ENCODE assay signal across 1 cellular context in genomic region chr12:67519824-67520433, GRCh38.
TF ChIP-seq lines count a peak whose summit lies in the region.

No MANE protein-coding gene starts in this region.

TF ChIP-seq in H1, 55 proteins besides CTCF, POLR2A, EP300 and RAD21 (continued from another document):
- TF ChIP-seq CHD7 (IDR thresholded peaks at IDR 0.05; ENCODE audit: insufficient replicate concordance, low read length) (no peak), ATF3 (IDR thresholded peaks at IDR 0.05; ENCODE audit: insufficient read depth, low read depth, low read length) (no peak), SAP30 (IDR thresholded peaks at IDR 0.05; ENCODE audit: insufficient read depth, insufficient replicate concordance, low read length) (peak; percentile 63), SP4 (IDR thresholded peaks at IDR 0.05; ENCODE audit: low read length) (no peak), SIRT6 (IDR thresholded peaks at IDR 0.05; ENCODE audit: low read length) (no peak), MAX (IDR thresholded peaks at IDR 0.05) (peak; percentile 57), POU5F1 (IDR thresholded peaks at IDR 0.05; ENCODE audit: low read depth, low read length) (no peak), NANOG (IDR thresholded peaks at IDR 0.05; ENCODE audit: insufficient read depth, low read depth, low read length, poor library complexity, severe bottlenecking) (peak; percentile 100), SRF (IDR thresholded peaks at IDR 0.05; ENCODE audit: low read depth, low read length) (peak; percentile 28; the same call in 1 of the 2 replicates), CBX8 (IDR thresholded peaks at IDR 0.05; ENCODE audit: borderline replicate concordance, low read depth, low read length) (no peak), HDAC6 (IDR thresholded peaks at IDR 0.05; ENCODE audit: low read depth, low read length) (no peak), KDM1A (IDR thresholded peaks at IDR 0.05; ENCODE audit: borderline replicate concordance, low read length) (peak; percentile 40; the same call in 1 of the 2 replicates), JUN (IDR thresholded peaks at IDR 0.05; ENCODE audit: low read depth, low read length) (no peak), ZNF274 (IDR thresholded peaks at IDR 0.05; ENCODE audit: borderline replicate concordance, extremely low read depth, low read length) (no peak), TAF7 (optimal IDR thresholded peaks at IDR 0.05; ENCODE audit: borderline replicate concordance, low read depth, low read length) (no peak), USF2 (IDR thresholded peaks at IDR 0.05; ENCODE audit: low read length) (no peak), HDAC2 (IDR thresholded peaks at IDR 0.05; ENCODE audit: borderline replicate concordance in 1 of 2, low read depth in 2 of 2, low read length in 2 of 2) (peak; percentile 67 to 98; a peak in 3 of 4 replicates), JUND (IDR thresholded peaks at IDR 0.05; ENCODE audit: low read length) (no peak), POLR2AphosphoS5 (IDR thresholded peaks at IDR 0.05; ENCODE audit: low read depth, low read length) (no peak), BRCA1 (IDR thresholded peaks at IDR 0.05; ENCODE audit: low read depth, low read length) (no peak), RBBP5 (IDR thresholded peaks at IDR 0.05; ENCODE audit: borderline replicate concordance, low read depth, low read length) (no peak), RXRA (IDR thresholded peaks at IDR 0.05; ENCODE audit: insufficient read depth, low read depth, low read length) (no peak), TAF1 (IDR thresholded peaks at IDR 0.05; ENCODE audit: low read depth, low read length) (no peak), TBP (IDR thresholded peaks at IDR 0.05; ENCODE audit: low read depth, low read length) (no peak), PHF8 (conservative IDR thresholded peaks at IDR 0.05; ENCODE audit: low read depth, low read length) (no peak), EGR1 (IDR thresholded peaks at IDR 0.05; ENCODE audit: borderline replicate concordance, low read depth, low read length) (no peak; the same call in 1 of the 2 replicates), GTF2F1 (IDR thresholded peaks at IDR 0.05; ENCODE audit: borderline replicate concordance, low read depth, low read length) (no peak), YY1 (IDR thresholded peaks at IDR 0.05; ENCODE audit: low read depth, low read length) (peak; percentile 79; the same call in 1 of the 2 replicates), CBX5 (IDR thresholded peaks at IDR 0.05; ENCODE audit: low read depth, low read length) (no peak), SP2 (IDR thresholded peaks at IDR 0.05; ENCODE audit: low read length) (no peak), SIX5 (IDR thresholded peaks at IDR 0.05; ENCODE audit: low read depth, low read length) (no peak), E2F6 (IDR thresholded peaks at IDR 0.05) (no peak; the same call in 1 of the 2 replicates), SIN3A (conservative IDR thresholded peaks at IDR 0.05 in 1 of 2, IDR thresholded peaks at IDR 0.05 in 1 of 2; ENCODE audit: low read depth in 1 of 2, low read length in 2 of 2) (peak; percentile 91 to 96; a peak in 3 of 4 replicates), SP1 (IDR thresholded peaks at IDR 0.05; ENCODE audit: low read depth, low read length) (peak; percentile 80), RFX5 (IDR thresholded peaks at IDR 0.05; ENCODE audit: borderline replicate concordance, low read depth, low read length) (no peak), ASH2L (IDR thresholded peaks at IDR 0.05; ENCODE audit: low read length) (no peak), KDM5A (IDR thresholded peaks at IDR 0.05; ENCODE audit: low read length) (no peak), CHD2 (IDR thresholded peaks at IDR 0.05; ENCODE audit: low read length) (peak; percentile 61), KDM4A (IDR thresholded peaks at IDR 0.05; ENCODE audit: low read depth, low read length, severe bottlenecking) (no peak), TEAD4 (IDR thresholded peaks at IDR 0.05; ENCODE audit: low read depth, low read length) (peak; percentile 75), RNF2 (IDR thresholded peaks at IDR 0.05; ENCODE audit: borderline replicate concordance, low read depth, low read length, missing control alignments, poor library complexity, severe bottlenecking) (no peak), MAFK (IDR thresholded peaks at IDR 0.05; ENCODE audit: low read depth, low read length) (no peak), BACH1 (IDR thresholded peaks at IDR 0.05; ENCODE audit: low read length) (no peak), CEBPB (IDR thresholded peaks at IDR 0.05; ENCODE audit: low read depth, low read length) (no peak), NRF1 (IDR thresholded peaks at IDR 0.05; ENCODE audit: low read depth, low read length) (no peak), EZH2 (IDR thresholded peaks at IDR 0.05; ENCODE audit: low read depth, low read length, severe bottlenecking) (no peak), ATF2 (IDR thresholded peaks at IDR 0.05; ENCODE audit: low read length) (peak; percentile 80; the same call in 1 of the 2 replicates), FOSL1 (IDR thresholded peaks at IDR 0.05; ENCODE audit: insufficient read depth, low read depth, low read length) (no peak)
